ENCODE assay signal across 25 cellular contexts in the genomic region with DNA sequence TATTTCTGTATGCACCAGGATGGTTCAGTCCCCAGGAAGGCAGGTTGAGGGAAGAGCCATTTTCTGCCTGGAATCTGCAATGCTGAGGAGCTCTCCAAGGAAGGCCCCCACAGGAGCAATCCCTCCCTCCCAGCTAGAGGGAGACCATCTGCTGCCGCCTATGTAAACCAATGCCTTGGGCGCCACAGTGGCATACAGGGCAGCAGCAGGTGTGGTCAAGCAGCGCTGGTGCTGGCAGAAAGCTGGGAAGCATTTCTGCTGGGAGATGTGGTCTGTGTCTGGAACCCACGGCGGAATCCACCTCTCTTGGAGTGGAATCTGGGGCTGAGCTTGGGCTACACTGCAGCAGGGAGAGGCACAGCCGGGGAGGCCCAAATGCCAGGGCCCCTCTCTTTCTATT.
"Had no signal": no experiment of that assay in that cellular context is flagged by ENCODE, and none has a peak within 500 bp of the region (broad histone marks: within the 10 kb centered on the region; RNA-seq: fewer than 3 reads in every experiment).

No MANE protein-coding gene starts in this region.

- H3K9me3 Mint-ChIP-seq: activated CD4-positive, alpha-beta T cell treated with anti-CD3 and anti-CD28 coated beads, Interleukin-2, amount 10 ng/mL, durations not matched to agents 7 days and 5 days; activated naive CD4-positive, alpha-beta T cell treated with anti-CD3 and anti-CD28 coated beads for 36 hours; activated naive CD8-positive, alpha-beta T cell treated with anti-CD3 and anti-CD28 coated beads, Interleukin-2, amount 50 U/mL, for 24 hours; activated T-helper 2 cell treated with anti-CD3 and anti-CD28 coated beads, Interferon-gamma antibody, Interleukin-2, Interleukin-4, amounts not matched to agents 10 μg/mL and 5 μg/mL and 100 μg/mL, durations not matched to agents 14 hours and 24 hours and 36 hours; dendritic cell treated with granulocyte-macrophage colony-stimulating factor and Interleukin-4, amounts not matched to agents 40 ng/mL and 50 ng/mL, for 4 days; naive thymus-derived CD8-positive, alpha-beta T cell had no signal

- FAIRE-seq: islet of Langerhans, small intestine had no signal

- H3K4me3 ChIP-seq: breast epithelium, heart right ventricle, left lung, tibial nerve, vagina had no signal

- H3K36me3 Mint-ChIP-seq: naive thymus-derived CD8-positive, alpha-beta T cell had no signal

- H3K27ac Mint-ChIP-seq: activated CD4-positive, alpha-beta T cell treated with anti-CD3 and anti-CD28 coated beads, Interleukin-2, amount 10 ng/mL, durations not matched to agents 7 days and 5 days; activated naive CD4-positive, alpha-beta T cell treated with anti-CD3 and anti-CD28 coated beads for 36 hours; activated naive CD8-positive, alpha-beta T cell treated with anti-CD3 and anti-CD28 coated beads, Interleukin-2, amount 50 U/mL, for 24 hours; activated T-helper 2 cell treated with anti-CD3 and anti-CD28 coated beads, Interferon-gamma antibody, Interleukin-2, Interleukin-4, amounts not matched to agents 10 μg/mL and 5 μg/mL and 100 μg/mL, durations not matched to agents 14 hours and 24 hours and 36 hours; dendritic cell treated with granulocyte-macrophage colony-stimulating factor and Interleukin-4, amounts not matched to agents 40 ng/mL and 50 ng/mL, for 4 days; naive thymus-derived CD8-positive, alpha-beta T cell had no signal

- DNase-seq: activated CD4-positive, alpha-beta T cell treated with anti-CD3 and anti-CD28 coated beads, Interleukin-2, amount 10 ng/mL, durations not matched to agents 7 days and 5 days; activated CD4-positive, CD25-positive, alpha-beta regulatory T cell; activated naive CD4-positive, alpha-beta T cell treated with anti-CD3 and anti-CD28 coated beads for 36 hours; activated naive CD8-positive, alpha-beta T cell treated with anti-CD3 and anti-CD28 coated beads, Interleukin-2, amount 50 U/mL, for 24 hours; aorta; cerebellar nuclear complex; effector memory CD4-positive, alpha-beta T cell; foreskin melanocyte; heart right ventricle; left lung; mammary epithelial cell; naive thymus-derived CD8-positive, alpha-beta T cell; small intestine; stimulated activated CD4-positive, alpha-beta T cell treated with anti-CD3 and anti-CD28 coated beads, Interleukin-4, amount 100 ng/mL, for 4 hours; stimulated activated CD8-positive, alpha-beta memory T cell treated with anti-CD3 and anti-CD28 coated beads, Interleukin-4, amount 100 ng/mL, for 48 hours; stimulated activated naive CD4-positive, alpha-beta T cell treated with Interleukin-2 at 50 U/mL for 16 hours; substantia nigra; T-helper 2 cell had no signal

- ATAC-seq: activated naive CD8-positive, alpha-beta T cell treated with anti-CD3 and anti-CD28 coated beads, Interleukin-2, amount 50 U/mL, for 24 hours; heart right ventricle; left lung; naive thymus-derived CD8-positive, alpha-beta T cell had no signal

- H3K4me3 Mint-ChIP-seq: activated CD4-positive, alpha-beta T cell treated with anti-CD3 and anti-CD28 coated beads, Interleukin-2, amount 10 ng/mL, durations not matched to agents 7 days and 5 days; activated naive CD4-positive, alpha-beta T cell treated with anti-CD3 and anti-CD28 coated beads for 36 hours; activated naive CD8-positive, alpha-beta T cell treated with anti-CD3 and anti-CD28 coated beads, Interleukin-2, amount 50 U/mL, for 24 hours; dendritic cell treated with granulocyte-macrophage colony-stimulating factor and Interleukin-4, amounts not matched to agents 40 ng/mL and 50 ng/mL, for 4 days; naive thymus-derived CD8-positive, alpha-beta T cell had no signal

- H3K27me3 ChIP-seq: vagina had no signal

- H3K27ac ChIP-seq: breast epithelium, epithelial cell of prostate, heart right ventricle, left lung, tibial nerve, vagina had no signal

- H3K36me3 ChIP-seq: breast epithelium, heart right ventricle, left lung, tibial nerve, vagina had no signal

- H3K9me3 ChIP-seq: breast epithelium, heart right ventricle, left lung, tibial nerve, vagina had no signal
